In the genomic region with DNA sequence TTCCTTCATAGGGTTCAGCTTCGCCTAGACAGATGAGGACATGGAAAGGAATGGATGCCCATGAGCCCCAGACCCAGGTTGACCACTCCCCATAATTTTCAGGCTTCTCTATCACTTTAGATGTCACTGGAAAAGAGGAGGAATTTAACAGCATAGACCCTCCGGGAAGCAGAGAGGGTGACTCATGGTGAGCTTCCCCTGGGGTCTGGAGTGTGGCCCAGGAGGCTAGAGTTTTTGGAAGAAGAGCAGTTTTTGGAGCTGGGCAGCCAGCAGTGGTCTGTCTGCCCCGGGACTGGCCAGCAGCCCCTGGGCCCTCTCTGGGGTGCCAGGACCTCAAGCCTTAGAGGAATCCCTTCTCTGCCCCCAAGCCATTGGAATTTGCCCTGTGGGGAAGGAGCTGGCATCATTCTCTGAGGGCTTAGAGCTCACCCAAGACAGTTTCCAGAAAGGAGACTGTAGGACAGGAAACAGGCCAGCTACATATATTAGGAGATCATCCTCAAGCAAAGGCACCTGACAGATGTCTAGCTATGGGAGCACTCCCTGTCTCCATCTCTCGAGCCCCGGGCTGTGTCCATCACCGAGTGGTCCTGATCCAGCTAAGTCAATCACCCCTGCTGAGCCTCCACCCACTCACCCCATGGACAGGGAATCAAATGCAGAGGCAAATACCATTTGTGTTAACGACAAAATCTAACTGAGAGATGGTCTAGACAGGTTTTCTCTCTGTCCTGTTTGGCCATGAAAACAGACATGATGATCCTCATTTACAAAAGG, we compare ENCODE assay signal across 18 cellular contexts.
A peak's percentile ranks its signal among the peaks of the same experiment; 100 is the strongest.
DNase-seq lines count a peak whose midpoint lies in the region; ATAC-seq and TF ChIP-seq lines count a peak whose summit lies in the region.
"Had no signal": no experiment of that assay in that cellular context is flagged by ENCODE, and none has a peak within 500 bp of the region (broad histone marks: within the 10 kb centered on the region; RNA-seq: fewer than 3 reads in every experiment).

No MANE protein-coding gene starts in this region.

- peaks cover 77% of the 10 kb centered on the region for H3K4me1 ChIP-seq in OCI-LY7 (ENCODE audit: insufficient read depth, low read length, poor library complexity, severe bottlenecking)
- no peaks in the 10 kb centered on the region for H3K4me1 ChIP-seq in osteoblast (ENCODE audit: insufficient read depth, low read length)
- H3K4me1 ChIP-seq in gastrocnemius medialis, result no peaks in the 10 kb centered on the region
- H3K4me1 ChIP-seq in transverse colon, result no peaks in the 10 kb centered on the region

- no peak overlapping the region for H3K27ac Mint-ChIP-seq in activated T-helper 17 cell treated with anti-CD3 and anti-CD28 coated beads, Interleukin-2, amount 50 U/mL, for 72 hours
- H3K27ac Mint-ChIP-seq: CD8-positive, alpha-beta T cell had no signal

- peaks cover 23% of the 10 kb centered on the region for H3K27me3 ChIP-seq in osteoblast (ENCODE audit: insufficient read depth, low read length)
- peaks cover 0 to 16% (median 0%) of the 10 kb centered on the region in 3 donors for H3K27me3 ChIP-seq in gastrocnemius medialis
- H3K27me3 ChIP-seq in transverse colon, result peaks cover 7% of the 10 kb centered on the region
- H3K27me3 ChIP-seq: BLaER1, SJCRH30 had no signal

- no TSS peak for BruUV-seq in OCI-LY7 (replicated peaks; lab: Mats Ljungman, UMichigan)

- TF ChIP-seq EP300 in transverse colon (IDR thresholded peaks at IDR 0.05; ENCODE audit: low read depth), result no peak

- CTCF ChIA-PET in OCI-LY7 (lab: Charles Lee; ENCODE audit: unreplicated experiment), result interaction anchor here (0.9 to 1.4 kb wide), 2 partner anchors 17 to 204 kb away, joined by 4 read pairs; no protein-coding TSS in a partner anchor

- H2AFZ ChIP-seq in OCI-LY7 (ENCODE audit: low read length), result peak overlapping the region; percentile 15; the same call in 1 of the 2 replicates
- no peak overlapping the region for H2AFZ ChIP-seq in osteoblast (ENCODE audit: low read length)

- TF ChIP-seq CTCF in OCI-LY7 (conservative IDR thresholded peaks at IDR 0.05; ENCODE audit: low read length) (no peak), osteoblast (IDR thresholded peaks at IDR 0.05; ENCODE audit: extremely low read depth, low read depth, low read length) (no peak), gastrocnemius medialis (IDR thresholded peaks at IDR 0.05 in 4 of 5, conservative IDR thresholded peaks at IDR 0.05 in 1 of 5) (no peak), transverse colon (IDR thresholded peaks at IDR 0.05) (no peak)

- H3K9me2 ChIP-seq in OCI-LY7 (ENCODE audit: insufficient read depth, low read length), result no peaks in the 10 kb centered on the region

- H3K36me3 ChIP-seq in OCI-LY7 (ENCODE audit: insufficient read depth, low read length), result no peaks in the 10 kb centered on the region
- no peaks in the 10 kb centered on the region for H3K36me3 ChIP-seq in osteoblast (ENCODE audit: insufficient read depth, low read length)
- H3K36me3 ChIP-seq in gastrocnemius medialis, result no peaks in the 10 kb centered on the region
- no peaks in the 10 kb centered on the region for H3K36me3 ChIP-seq in transverse colon
- H3K36me3 ChIP-seq: BLaER1, SJCRH30 had no signal

- H3K36me3 Mint-ChIP-seq in activated T-helper 17 cell treated with anti-CD3 and anti-CD28 coated beads, Interleukin-2, amount 50 U/mL, for 72 hours (ENCODE audit: low read depth), result no peaks in the 10 kb centered on the region
- H3K36me3 Mint-ChIP-seq: CD8-positive, alpha-beta T cell had no signal

- POLR2A ChIA-PET in OCI-LY7 (lab: Charles Lee), result interaction anchor here (0.7 to 2.3 kb wide), 10 partner anchors 9 to 159 kb away, joined by 3 to 14 read pairs (median 4); no protein-coding TSS in a partner anchor

- no peaks in the 10 kb centered on the region for H3K9me3 Mint-ChIP-seq in activated T-helper 17 cell treated with anti-CD3 and anti-CD28 coated beads, Interleukin-2, amount 50 U/mL, for 72 hours
- H3K9me3 Mint-ChIP-seq: CD8-positive, alpha-beta T cell had no signal

- no peak overlapping the region for H3K4me3 Mint-ChIP-seq in activated T-helper 17 cell treated with anti-CD3 and anti-CD28 coated beads, Interleukin-2, amount 50 U/mL, for 72 hours
- H3K4me3 Mint-ChIP-seq: CD8-positive, alpha-beta T cell had no signal

- no peaks in the 10 kb centered on the region for H3K4me1 Mint-ChIP-seq in activated T-helper 17 cell treated with anti-CD3 and anti-CD28 coated beads, Interleukin-2, amount 50 U/mL, for 72 hours

- H3K9me3 ChIP-seq in OCI-LY7 (ENCODE audit: low read length) (no peaks in the 10 kb centered on the region), osteoblast (ENCODE audit: low read depth, low read length) (no peaks in the 10 kb centered on the region), gastrocnemius medialis (no peaks in the 10 kb centered on the region), transverse colon (no peaks in the 10 kb centered on the region)
- H3K9me3 ChIP-seq: BLaER1, SJCRH30 had no signal

- intact Hi-C loops in OCI-LY7 (cut with micrococcal nuclease; ENCODE audit: unreplicated experiment), result no loop called here
- intact Hi-C loops in gastrocnemius medialis (cut with DNase I; ENCODE audit: low total_unique reads), result no loop called here
- intact Hi-C loops in transverse colon (cut with DNase I; ENCODE audit: low total_unique reads), result no loop called here

- DNase-seq in Daoy (ENCODE audit: low read depth) (peak; percentile 38), OCI-LY7 (ENCODE audit: low spot score) (no peak), fibroblast of gingiva (ENCODE audit: low read depth) (peak; percentile 2), osteoblast (ENCODE audit: insufficient read length, low spot score, missing footprints) (peak; percentile 77), gastrocnemius medialis (no peak), transverse colon (no peak)
- DNase-seq: CD8-positive, alpha-beta T cell; DMS79; MV-4-11; NCI-H1417; NCI-H1930; NCI-H446; NK-92 treated with Interleukin-12 subunit alpha and Interleukin-12 subunit beta, amount 100 ng/mL, for 24 hours; SJCRH30 had no signal

- H3K27me3 Mint-ChIP-seq in activated T-helper 17 cell treated with anti-CD3 and anti-CD28 coated beads, Interleukin-2, amount 50 U/mL, for 72 hours, result peaks cover 48% of the 10 kb centered on the region

- H4K20me1 ChIP-seq in OCI-LY7 (ENCODE audit: insufficient read depth, low read length) (no peaks in the 10 kb centered on the region), osteoblast (ENCODE audit: insufficient read depth, low read length) (no peaks in the 10 kb centered on the region)
- H4K20me1 ChIP-seq: BLaER1 had no signal

- ATAC-seq in GM19463 (IDR thresholded peaks at IDR 0.05; ENCODE audit: unreplicated experiment), result no peak
- no peak for ATAC-seq in activated T-helper 17 cell treated with anti-CD3 and anti-CD28 coated beads, Interleukin-2, amount 50 U/mL, for 72 hours (replicated peaks)
- ATAC-seq in gastrocnemius medialis, result no peak
- ATAC-seq: CD8-positive, alpha-beta T cell; HCT116 had no signal

- TF ChIP-seq POLR2A in gastrocnemius medialis (IDR thresholded peaks at IDR 0.05), result no peak
- TF ChIP-seq POLR2A in transverse colon (IDR thresholded peaks at IDR 0.05), result no peak

- no peaks in the 10 kb centered on the region for H3K79me2 ChIP-seq in OCI-LY7 (ENCODE audit: insufficient read depth, low read depth, low read length)
- H3K79me2 ChIP-seq in osteoblast (ENCODE audit: insufficient read depth, low read length), result no peaks in the 10 kb centered on the region

- in situ Hi-C loops in gastrocnemius medialis (cut with MboI; ENCODE audit: low sequenced_read_pairs in 4 of 4) (loop anchor here in 1 of 4 donors (25.0 kb wide), 1 partner anchor 199 kb away; no protein-coding TSS in a partner anchor), transverse colon (cut with MboI; ENCODE audit: low pct_ligation_motif_present in 1 of 4, low pct_unique_long_range_greater_than_20kb in 1 of 4, low sequenced_read_pairs in 3 of 4) (loop anchor here in 3 of 4 donors (25.0 kb wide), 2 partner anchors 199 to 549 kb away; no protein-coding TSS in a partner anchor)

- H3K4me2 ChIP-seq in OCI-LY7 (ENCODE audit: low read length), result peak overlapping the region; percentile 4; the same call in 1 of the 2 replicates
- H3K4me2 ChIP-seq in osteoblast (ENCODE audit: insufficient read depth, low read length), result no peak overlapping the region
- H3K4me2 ChIP-seq: BLaER1 had no signal

- no peak overlapping the region for H3K27ac ChIP-seq in OCI-LY7 (ENCODE audit: low read depth, low read length, poor library complexity, severe bottlenecking)
- H3K27ac ChIP-seq in osteoblast (ENCODE audit: low read depth, low read length), result no peak overlapping the region
- H3K27ac ChIP-seq in gastrocnemius medialis, result no peak overlapping the region
- no peak overlapping the region for H3K27ac ChIP-seq in transverse colon
- H3K27ac ChIP-seq: BLaER1, SJCRH30 had no signal

- WGBS in transverse colon (ENCODE audit: low coverage in 1 of 2), 2 donors, result 55 to 80% methylated on average over 2 to 6 of the region's 7 CpGs

- no peak overlapping the region for H3K4me3 ChIP-seq in OCI-LY7 (ENCODE audit: low read depth, low read length, poor library complexity, severe bottlenecking)
- no peak overlapping the region for H3K4me3 ChIP-seq in osteoblast (ENCODE audit: insufficient read depth, low read length)
- H3K4me3 ChIP-seq in gastrocnemius medialis, result no peak overlapping the region
- no peak overlapping the region for H3K4me3 ChIP-seq in transverse colon
- H3K4me3 ChIP-seq: BLaER1, SJCRH30 had no signal

Comparison
In these comparisons a context has a peak if more than half of its experiments do, and no peak if none do; other contexts are left out.
1. DNase-seq: peak in Daoy (single experiment), fibroblast of gingiva (single experiment) and osteoblast (single experiment); none in OCI-LY7 (single experiment), gastrocnemius medialis (0 of 2) and transverse colon (single experiment).